ENCODE assay signal across 22 cellular contexts in genomic region chr7:142088022-142088714, GRCh38. TPM values are rescaled to one million over a fixed set of nuclear protein-coding genes. Genes with fewer than 3 reads are reported as not detected.
A peak's percentile ranks its signal among the peaks of the same experiment; 100 is the strongest.
DNase-seq lines count a peak whose midpoint lies in the region; ATAC-seq and TF ChIP-seq lines count a peak whose summit lies in the region.
"Had no signal": no experiment of that assay in that cellular context is flagged by ENCODE, and none has a peak within 500 bp of the region (broad histone marks: within the 10 kb centered on the region; RNA-seq: fewer than 3 reads in every experiment).

No MANE protein-coding gene starts in this region.

- H3K27ac ChIP-seq in HEK293 (ENCODE audit: extremely low read depth, low read depth, low read length), result no peak overlapping the region
- H3K27ac ChIP-seq: heart left ventricle, thyroid gland had no signal

- ATAC-seq in GM19467 (IDR thresholded peaks at IDR 0.05; ENCODE audit: unreplicated experiment) (no peak), HG03442 (IDR thresholded peaks at IDR 0.05; ENCODE audit: unreplicated experiment) (no peak)
- ATAC-seq: heart left ventricle; stimulated activated effector memory CD8-positive, alpha-beta T cell treated with anti-CD3 and anti-CD28 coated beads, Interleukin-12 subunit alpha, Interleukin-12 subunit beta, amount 100 ng/mL, for 72 hours had no signal

- H3K4me1 Mint-ChIP-seq in HFFc6 (ENCODE audit: low read depth), result no peaks in the 10 kb centered on the region
- H3K4me1 Mint-ChIP-seq in activated CD4-positive, alpha-beta T cell treated with anti-CD3 and anti-CD28 coated beads, Interleukin-2, amount 10 ng/mL, durations not matched to agents 7 days and 5 days, result no peaks in the 10 kb centered on the region
- H3K4me1 Mint-ChIP-seq: activated CD4-positive, alpha-beta T cell treated with anti-CD3 and anti-CD28 coated beads, Interleukin-2, amount 10 ng/mL, durations not matched to agents 24 days and 14 days; B cell; endodermal cell; memory B cell; nephron; stimulated activated effector memory CD8-positive, alpha-beta T cell treated with anti-CD3 and anti-CD28 coated beads, Interleukin-12 subunit alpha, Interleukin-12 subunit beta, amount 100 ng/mL, for 72 hours had no signal

- TF ChIP-seq CTCF in HEK293 (tag by site-specific recombination; IDR thresholded peaks at IDR 0.05), result no peak
- TF ChIP-seq CTCF in HFFc6 (IDR thresholded peaks at IDR 0.05), result no peak

- H3K9me3 ChIP-seq in HEK293 (ENCODE audit: control insufficient read depth, insufficient read depth, low read depth, low read length), result no peaks in the 10 kb centered on the region
- H3K9me3 ChIP-seq: heart left ventricle, thyroid gland had no signal

- no peak overlapping the region for H3K27ac Mint-ChIP-seq in HFFc6
- no peak overlapping the region for H3K27ac Mint-ChIP-seq in activated CD4-positive, alpha-beta T cell treated with anti-CD3 and anti-CD28 coated beads, Interleukin-2, amount 10 ng/mL, durations not matched to agents 7 days and 5 days
- H3K27ac Mint-ChIP-seq: activated CD4-positive, alpha-beta T cell treated with anti-CD3 and anti-CD28 coated beads, Interleukin-2, amount 10 ng/mL, durations not matched to agents 24 days and 14 days; B cell; endodermal cell; memory B cell; nephron; stimulated activated effector memory CD8-positive, alpha-beta T cell treated with anti-CD3 and anti-CD28 coated beads, Interleukin-12 subunit alpha, Interleukin-12 subunit beta, amount 100 ng/mL, for 72 hours had no signal

- H3K27me3 Mint-ChIP-seq in HFFc6 (ENCODE audit: insufficient read depth), result no peaks in the 10 kb centered on the region; the same call in 1 of the 2 replicates
- H3K27me3 Mint-ChIP-seq in activated CD4-positive, alpha-beta T cell treated with anti-CD3 and anti-CD28 coated beads, Interleukin-2, amount 10 ng/mL, durations not matched to agents 7 days and 5 days, result no peaks in the 10 kb centered on the region
- H3K27me3 Mint-ChIP-seq: activated CD4-positive, alpha-beta T cell treated with anti-CD3 and anti-CD28 coated beads, Interleukin-2, amount 10 ng/mL, durations not matched to agents 24 days and 14 days; B cell had no signal

- no peaks in the 10 kb centered on the region for H3K4me1 ChIP-seq in HEK293 (ENCODE audit: control insufficient read depth, insufficient read depth, low read length)
- H3K4me1 ChIP-seq: heart left ventricle, thyroid gland had no signal

- POLR2A ChIA-PET in HEK293 (lab: Yijun Ruan, JAX), result no interaction called here
- POLR2A ChIA-PET in activated CD4-positive, alpha-beta T cell treated with anti-CD3 and anti-CD28 coated beads, Interleukin-2, amount 10 ng/mL, durations not matched to agents 7 days and 5 days (lab: Charles Lee), result no interaction called here

- CTCF ChIA-PET in HEK293 (lab: Yijun Ruan, JAX), result interaction anchor here (0.6 kb wide), 1 partner anchor 243 kb away, joined by 3 read pairs; no protein-coding TSS in a partner anchor
- CTCF ChIA-PET in activated CD4-positive, alpha-beta T cell treated with anti-CD3 and anti-CD28 coated beads, Interleukin-2, amount 10 ng/mL, durations not matched to agents 7 days and 5 days (lab: Charles Lee), result no interaction called here

- H3K36me3 ChIP-seq in HEK293 (ENCODE audit: control insufficient read depth in 2 of 2, insufficient read depth in 1 of 2, low read length in 2 of 2), result no peaks in the 10 kb centered on the region
- H3K36me3 ChIP-seq: heart left ventricle, thyroid gland had no signal

- H3K9me3 Mint-ChIP-seq in HFFc6, result peaks cover 39% of the 10 kb centered on the region
- no peaks in the 10 kb centered on the region for H3K9me3 Mint-ChIP-seq in activated CD4-positive, alpha-beta T cell treated with anti-CD3 and anti-CD28 coated beads, Interleukin-2, amount 10 ng/mL, durations not matched to agents 7 days and 5 days
- H3K9me3 Mint-ChIP-seq: activated CD4-positive, alpha-beta T cell treated with anti-CD3 and anti-CD28 coated beads, Interleukin-2, amount 10 ng/mL, durations not matched to agents 24 days and 14 days; endodermal cell; nephron had no signal

- H3K4me3 Mint-ChIP-seq in HFFc6, result no peak overlapping the region
- H3K4me3 Mint-ChIP-seq in activated CD4-positive, alpha-beta T cell treated with anti-CD3 and anti-CD28 coated beads, Interleukin-2, amount 10 ng/mL, durations not matched to agents 7 days and 5 days, result no peak overlapping the region
- H3K4me3 Mint-ChIP-seq: activated CD4-positive, alpha-beta T cell treated with anti-CD3 and anti-CD28 coated beads, Interleukin-2, amount 10 ng/mL, durations not matched to agents 24 days and 14 days; B cell; endodermal cell; memory B cell; nephron; stimulated activated effector memory CD8-positive, alpha-beta T cell treated with anti-CD3 and anti-CD28 coated beads, Interleukin-12 subunit alpha, Interleukin-12 subunit beta, amount 100 ng/mL, for 72 hours had no signal

- no peak overlapping the region for H3K4me3 ChIP-seq in HEK293 (ENCODE audit: low read depth, low read length)
- H3K4me3 ChIP-seq: heart left ventricle, thyroid gland had no signal

- H3K36me3 Mint-ChIP-seq in HFFc6 (ENCODE audit: low read depth), result no peaks in the 10 kb centered on the region
- H3K36me3 Mint-ChIP-seq in activated CD4-positive, alpha-beta T cell treated with anti-CD3 and anti-CD28 coated beads, Interleukin-2, amount 10 ng/mL, durations not matched to agents 7 days and 5 days (ENCODE audit: low read depth), result no peaks in the 10 kb centered on the region
- H3K36me3 Mint-ChIP-seq: memory B cell; stimulated activated effector memory CD8-positive, alpha-beta T cell treated with anti-CD3 and anti-CD28 coated beads, Interleukin-12 subunit alpha, Interleukin-12 subunit beta, amount 100 ng/mL, for 72 hours had no signal

- DNase-seq in NCI-H446 treated with DMSO at 0.1 percent for 48 hours (lab: John Stamatoyannopoulos, UW) (peak; percentile 93), globus pallidus (ENCODE audit: low spot score) (peak; percentile 83), putamen (ENCODE audit: low spot score) (peak; percentile 75), HFFc6 (no peak)
- DNase-seq in activated CD4-positive, alpha-beta T cell treated with anti-CD3 and anti-CD28 coated beads, Interleukin-2, amount 10 ng/mL, durations not matched to agents 7 days and 5 days, result no peak
- DNase-seq: activated CD4-positive, alpha-beta T cell treated with anti-CD3 and anti-CD28 coated beads, Interleukin-2, amount 10 ng/mL, durations not matched to agents 24 days and 14 days; activated CD8-positive, alpha-beta memory T cell treated with anti-CD3 and anti-CD28 coated beads, Interleukin-2, amount 50 U/mL, for 48 hours; activated gamma-delta T cell treated with Interleukin-2 at 50 U/mL for 16 hours; amniotic stem cell; endodermal cell; heart left ventricle; RPMI8226; thyroid gland had no signal

TF ChIP-seq in HEK293, 187 proteins besides CTCF, POLR2A, EP300 and RAD21:
- TF ChIP-seq MEIS1 (CRISPR knock-in tag; IDR thresholded peaks at IDR 0.05; ENCODE audit: borderline replicate concordance), result no peak
- TF ChIP-seq ZNF366 (tag by site-specific recombination; conservative IDR thresholded peaks at IDR 0.05), result peak; percentile 38; the same call in 1 of the 2 replicates
- no peak for TF ChIP-seq WT1 (tag by site-specific recombination; IDR thresholded peaks at IDR 0.05)
- TF ChIP-seq ZNF16 (tag by site-specific recombination; IDR thresholded peaks at IDR 0.05; ENCODE audit: low read depth), result no peak
- no peak for TF ChIP-seq ZNF37A (tag by site-specific recombination; IDR thresholded peaks at IDR 0.05)
- TF ChIP-seq ZNF140 (tag by site-specific recombination; IDR thresholded peaks at IDR 0.05), result no peak

RNA-seq across cellular contexts. Expression of gene MGAM2, which starts 23.4 kb away (rescaled TPM):
- not detected for total RNA-seq in HFFc6 (2021; fragmentation: NEBNext Ultra II Directional; extraction: Animal tissue kit (Norgen Biotek cat#: 25700))
- not detected for total RNA-seq in activated CD4-positive, alpha-beta T cell treated with anti-CD3 and anti-CD28 coated beads, Interleukin-2, amount 10 ng/mL, durations not matched to agents 7 days and 5 days
- total RNA-seq: activated CD4-positive, alpha-beta T cell treated with anti-CD3 and anti-CD28 coated beads, Interleukin-2, amount 10 ng/mL, durations not matched to agents 24 days and 14 days; B cell; fibroblast of lung; H1; thyroid gland had no signal

Comparison
In these comparisons a context has a peak if more than half of its experiments do, and no peak if none do; other contexts are left out.
1. DNase-seq: peak in NCI-H446 treated with DMSO at 0.1 percent for 48 hours (single experiment), globus pallidus (single experiment) and putamen (single experiment); none in HFFc6 (single experiment) and activated CD4-positive, alpha-beta T cell treated with anti-CD3 and anti-CD28 coated beads, Interleukin-2, amount 10 ng/mL, durations not matched to agents 7 days and 5 days (single experiment).